Comparison of ENCODE assay signal across 11 cellular contexts in the genomic region with DNA sequence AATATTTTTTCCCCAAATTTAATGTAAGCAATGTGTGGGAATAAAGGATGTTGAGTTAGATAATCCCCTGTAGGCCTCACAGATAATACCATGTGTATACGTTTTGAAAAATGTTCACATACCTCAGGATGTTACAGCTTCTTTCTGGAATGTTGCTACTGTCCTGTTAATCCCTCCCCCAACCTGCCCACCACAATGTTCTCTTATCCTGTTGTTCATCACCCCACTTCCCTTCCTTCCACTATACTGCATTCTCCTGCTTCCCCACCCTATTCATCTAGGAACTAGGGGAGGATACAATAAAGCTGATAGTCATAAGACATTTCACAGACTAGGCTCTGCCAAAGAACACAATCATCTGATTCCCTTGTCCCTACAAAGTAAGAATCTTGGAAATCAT.
A peak's percentile ranks its signal among the peaks of the same experiment; 100 is the strongest.
DNase-seq lines count a peak whose midpoint lies in the region; ATAC-seq and TF ChIP-seq lines count a peak whose summit lies in the region.
"Had no signal": no experiment of that assay in that cellular context is flagged by ENCODE, and none has a peak within 500 bp of the region (broad histone marks: within the 10 kb centered on the region; RNA-seq: fewer than 3 reads in every experiment).

No MANE protein-coding gene starts in this region.

- H3K9me3 ChIP-seq in HCT116 (ENCODE audit: control insufficient read depth in 1 of 2, insufficient read depth in 1 of 2, low read depth in 1 of 2, low read length in 2 of 2) (no peaks in the 10 kb centered on the region), smooth muscle cell (replicated peaks; ENCODE audit: low read depth) (no peaks in the 10 kb centered on the region)

- no peak overlapping the region for H2AFZ ChIP-seq in HCT116 (ENCODE audit: low read depth, low read length, poor library complexity, severe bottlenecking)
- H2AFZ ChIP-seq in smooth muscle cell (ENCODE audit: low read depth), result no peak overlapping the region

- H3K9ac ChIP-seq in HCT116 (ENCODE audit: low read length) (no peak overlapping the region), smooth muscle cell (ENCODE audit: low read depth) (peak overlapping the region; percentile 42)

- POLR2A ChIA-PET in HCT116 (lab: Charles Lee), result interaction anchor here (0.7 kb wide), 1 partner anchor 44 kb away, joined by 3 read pairs; no protein-coding TSS in a partner anchor

- H3K4me1 ChIP-seq in HCT116 (ENCODE audit: control insufficient read depth in 1 of 2, insufficient read depth in 2 of 2, low read length in 2 of 2) (peaks cover 17 to 70% of the 10 kb centered on the region in 2 experiments; a peak in 3 of 4 replicates), smooth muscle cell (ENCODE audit: low read depth) (peaks cover 33% of the 10 kb centered on the region)

- no TSS peak for BruUV-seq in HCT116 (replicated peaks; lab: Mats Ljungman, UMichigan)

- intact Hi-C loops in HCT116 (cut with micrococcal nuclease), result loop anchor here (5.0 kb wide), 1 partner anchor 55 kb away; no protein-coding TSS in a partner anchor

- H3K27ac ChIP-seq in HCT116 (ENCODE audit: low read depth, low read length) (no peak overlapping the region), smooth muscle cell (ENCODE audit: low read depth) (peak overlapping the region; percentile 92)

- no peak for TF ChIP-seq RAD21 in HCT116 (IDR thresholded peaks at IDR 0.05; ENCODE audit: low read depth)

- H3K4me3 ChIP-seq in HCT116 (replicated peaks in 1 of 2; ENCODE audit: low read depth in 1 of 2, low read length in 2 of 2), result no peak overlapping the region
- no peak overlapping the region for H3K4me3 ChIP-seq in fibroblast of villous mesenchyme (ENCODE audit: low read depth, low read length)
- H3K4me3 ChIP-seq in smooth muscle cell, result no peak overlapping the region

- WGBS in smooth muscle cell (ENCODE audit: low lambda C conversion rate), result 0% methylated on average over 1 of the region's 1 CpG

- peaks cover 24% of the 10 kb centered on the region; the same call in 1 of the 2 replicates for H4K20me1 ChIP-seq in HCT116 (ENCODE audit: insufficient read depth)
- H4K20me1 ChIP-seq in smooth muscle cell (ENCODE audit: low read depth), result peaks cover 99% of the 10 kb centered on the region

- H3K4me2 ChIP-seq in HCT116 (ENCODE audit: low read length), result no peak overlapping the region
- peak overlapping the region; percentile 62 for H3K4me2 ChIP-seq in smooth muscle cell

- H3K36me3 ChIP-seq in HCT116 (ENCODE audit: control insufficient read depth in 1 of 2, insufficient read depth in 2 of 2, low read length in 2 of 2) (no peaks in the 10 kb centered on the region), smooth muscle cell (ENCODE audit: low read depth) (no peaks in the 10 kb centered on the region)

- no peaks in the 10 kb centered on the region for H3K27me3 ChIP-seq in HCT116 (ENCODE audit: insufficient read depth, low read length)
- no peaks in the 10 kb centered on the region for H3K27me3 ChIP-seq in smooth muscle cell (ENCODE audit: low read depth)

- no peak for TF ChIP-seq CTCF in HCT116 (IDR thresholded peaks at IDR 0.05 in 2 of 3, conservative IDR thresholded peaks at IDR 0.05 in 1 of 3; ENCODE audit: borderline replicate concordance in 1 of 3, insufficient read depth in 1 of 3, low read depth in 2 of 3, low read length in 2 of 3)
- TF ChIP-seq CTCF in fibroblast of villous mesenchyme (IDR thresholded peaks at IDR 0.05; ENCODE audit: insufficient read depth, low read depth, low read length), result no peak
- no peak for TF ChIP-seq CTCF in smooth muscle cell (IDR thresholded peaks at IDR 0.05; ENCODE audit: borderline replicate concordance, insufficient read depth, poor library complexity, severe bottlenecking)

- TF ChIP-seq POLR2A in HCT116 (IDR thresholded peaks at IDR 0.05; ENCODE audit: borderline replicate concordance, extremely low read depth, insufficient read depth, insufficient read length), result no peak

- peaks cover 39% of the 10 kb centered on the region for H3F3A ChIP-seq in smooth muscle cell (ENCODE audit: low read depth)

- no peak for DNase-seq in HCT116 (ENCODE audit: low read depth, low spot score)
- DNase-seq in SW 1271 (lab: John Stamatoyannopoulos, UW), result peak; percentile 81 to 92
- DNase-seq in fibroblast of villous mesenchyme (ENCODE audit: low read depth), result peak; percentile 83
- no peak for DNase-seq in smooth muscle cell (lab: John Stamatoyannopoulos, UW; ENCODE audit: unreplicated experiment)
- no peak for DNase-seq in central memory CD4-positive, alpha-beta T cell
- no peak for DNase-seq in HT-29 (ENCODE audit: low spot score)
- DNase-seq: GF-D8; NCI-H446 treated with DMSO at 0.1 percent for 48 hours; stimulated activated CD4-positive, alpha-beta T cell treated with anti-CD3 and anti-CD28 coated beads, Interleukin-1b, Interleukin-23, amount 100 ng/mL, for 48 hours; T-helper 1 cell had no signal

- H3K79me2 ChIP-seq in HCT116 (ENCODE audit: insufficient read depth, low read length), result peaks cover 100% of the 10 kb centered on the region
- H3K79me2 ChIP-seq in smooth muscle cell (ENCODE audit: low read depth), result peaks cover 85% of the 10 kb centered on the region

- RAD21 ChIA-PET in HCT116 (lab: Charles Lee; ENCODE audit: low non-redundant PET in 1 of 2, low total read pairs in 2 of 2, uncharacterized antibody in 2 of 2, unreplicated experiment in 2 of 2), result no interaction called here

- CTCF ChIA-PET in HCT116 (lab: Charles Lee), result interaction anchor here (1.1 to 3.8 kb wide), 4 partner anchors 14 to 72 kb away, joined by 3 to 32 read pairs (median 8); no protein-coding TSS in a partner anchor

- no peaks in the 10 kb centered on the region for H3K9me2 ChIP-seq in HCT116 (ENCODE audit: insufficient read depth)

- ATAC-seq in HCT116, result no peak
- no peak for ATAC-seq in HG02970 (IDR thresholded peaks at IDR 0.05; ENCODE audit: low FRiP score, unreplicated experiment)

TF ChIP-seq in HCT116, 20 proteins besides CTCF, POLR2A, EP300 and RAD21:
- TF ChIP-seq, protein P1, sequence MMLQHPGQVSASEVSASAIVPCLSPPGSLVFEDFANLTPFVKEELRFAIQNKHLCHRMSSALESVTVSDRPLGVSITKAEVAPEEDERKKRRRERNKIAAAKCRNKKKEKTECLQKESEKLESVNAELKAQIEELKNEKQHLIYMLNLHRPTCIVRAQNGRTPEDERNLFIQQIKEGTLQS (IDR thresholded peaks at IDR 0.05), result no peak
- 0 out of 2 replicates have a peak, but pooled peaks have one; percentile 6 for TF ChIP-seq JUND (IDR thresholded peaks at IDR 0.05)

Comparison
In these comparisons a context has a peak if more than half of its experiments do, and no peak if none do; other contexts are left out.
1. DNase-seq: peak in SW 1271 (2 of 2) and fibroblast of villous mesenchyme (single experiment); none in HCT116 (single experiment), smooth muscle cell (single experiment), central memory CD4-positive, alpha-beta T cell (single experiment) and HT-29 (single experiment).